ENCODE assay signal across 8 cellular contexts in the genomic region with DNA sequence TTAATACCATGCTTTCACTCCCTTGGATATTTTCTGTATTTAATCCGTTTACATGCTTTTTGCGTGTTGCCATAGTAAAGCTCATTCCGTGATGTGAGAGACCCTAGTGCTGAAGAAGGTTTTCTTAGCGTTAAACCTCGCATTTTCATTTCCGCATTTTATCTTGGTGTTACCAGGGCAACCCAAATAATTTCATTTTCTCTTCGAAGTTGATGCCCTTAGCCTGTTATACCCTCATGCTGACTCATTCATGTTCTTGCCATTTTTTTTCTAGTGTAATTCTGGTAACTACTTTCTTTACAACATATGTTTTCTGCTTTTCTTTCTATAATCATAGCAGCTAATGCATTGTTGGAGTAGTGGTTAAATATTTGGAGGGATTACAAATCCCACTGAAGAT. TPM values are rescaled to one million over a fixed set of nuclear protein-coding genes. Genes with fewer than 3 reads are reported as not detected.
DNase-seq lines count a peak whose midpoint lies in the region; ATAC-seq and TF ChIP-seq lines count a peak whose summit lies in the region.

No MANE protein-coding gene starts in this region.

- H3K27ac ChIP-seq in left lung (peak overlapping the region in 1 of 2 donors; percentile 62), ascending aorta (no peak overlapping the region), aorta (ENCODE audit: low read depth in 1 of 2, low read length in 2 of 2) (no peak overlapping the region)

- H3K36me3 ChIP-seq in left lung (no peaks in the 10 kb centered on the region), ascending aorta (no peaks in the 10 kb centered on the region), aorta (ENCODE audit: control insufficient read depth in 1 of 2, insufficient read depth in 2 of 2, low read length in 1 of 2) (no peaks in the 10 kb centered on the region)

- intact Hi-C loops in left lung (cut with DNase I) (no loop called here), ascending aorta (cut with DNase I) (no loop called here), aorta (cut with DNase I) (no loop called here)

- no peak overlapping the region for H3K4me3 ChIP-seq in left lung
- H3K4me3 ChIP-seq in ascending aorta: no peak overlapping the region
- H3K4me3 ChIP-seq in aorta (ENCODE audit: low read length in 2 of 2): no peak overlapping the region

- DNase-seq in NOMO-1 (lab: John Stamatoyannopoulos, UW; ENCODE audit: unreplicated experiment in 2 of 2) (peak; percentile 95 to 99), left lung (no peak), HuH-7 (ENCODE audit: low spot score) (no peak), ascending aorta (ENCODE audit: low spot score in 2 of 2) (no peak), aorta (no peak)
- no peak for DNase-seq in activated CD4-positive, alpha-beta T cell treated with anti-CD3 and anti-CD28 coated beads for 48 hours

- ATAC-seq in GM18520 (IDR thresholded peaks at IDR 0.05; ENCODE audit: unreplicated experiment): peak; percentile 93
- ATAC-seq in HG02571 (IDR thresholded peaks at IDR 0.05; ENCODE audit: unreplicated experiment): peak; percentile 98
- peak; percentile 70 for ATAC-seq in left lung
- no peak for ATAC-seq in aorta (ENCODE audit: low FRiP score)

- 30 to 31% methylated on average over 7 of the region's 7 CpGs for WGBS in aorta, 2 donors

- H3K9me3 ChIP-seq in left lung: no peaks in the 10 kb centered on the region
- H3K9me3 ChIP-seq in ascending aorta: no peaks in the 10 kb centered on the region
- no peaks in the 10 kb centered on the region for H3K9me3 ChIP-seq in aorta (ENCODE audit: control insufficient read depth, low read length)

- no peak for TF ChIP-seq CTCF in left lung (IDR thresholded peaks at IDR 0.05)
- TF ChIP-seq CTCF in ascending aorta (IDR thresholded peaks at IDR 0.05): no peak

- H3K27me3 ChIP-seq in left lung (no peaks in the 10 kb centered on the region), ascending aorta (no peaks in the 10 kb centered on the region), aorta (ENCODE audit: control insufficient read depth in 1 of 2, insufficient read depth in 2 of 2, low read length in 1 of 2) (no peaks in the 10 kb centered on the region)

- peaks cover 0 to 70% of the 10 kb centered on the region in 2 donors for H3K4me1 ChIP-seq in left lung
- peaks cover 0 to 3% of the 10 kb centered on the region in 2 donors for H3K4me1 ChIP-seq in ascending aorta
- H3K4me1 ChIP-seq in aorta (ENCODE audit: control insufficient read depth in 1 of 2, insufficient read depth in 2 of 2, low read length in 2 of 2): peaks cover 0 to 3% of the 10 kb centered on the region in 2 donors

RNA-seq across cellular contexts. Expression of a gene that starts 37.2 kb away (rescaled TPM):
- total RNA-seq in left lung: 10 to 100 TPM; 11.4 to 11.6 TPM
- 7.5 TPM for total RNA-seq in ascending aorta
- 10 to 100 TPM in 1 of 2 donors, 1 to 10 TPM in 1; 9.0 to 14.4 TPM for total RNA-seq in aorta
- polyA plus RNA-seq in aorta: 1 to 10 TPM in 1 of 2 donors, under 1 TPM in 1; 0.75 to 2.2 TPM

Comparison
In these comparisons a context has a peak if more than half of its experiments do, and no peak if none do; other contexts are left out.
1. DNase-seq: peak in NOMO-1 (2 of 2); none in left lung (0 of 2), HuH-7 (single experiment), ascending aorta (0 of 2), aorta (0 of 2) and activated CD4-positive, alpha-beta T cell treated with anti-CD3 and anti-CD28 coated beads for 48 hours (single experiment).